ENCODE assay signal across 1 cellular context in genomic region chr12:120413901-120414695, GRCh38.
A peak's percentile ranks its signal among the peaks of the same experiment; 100 is the strongest.
TF ChIP-seq lines count a peak whose summit lies in the region.

No MANE protein-coding gene starts in this region.

TF ChIP-seq in GM23338, 12 proteins besides CTCF, POLR2A, EP300 and RAD21:
- TF ChIP-seq CREB1 (CRISPR knock-in tag; IDR thresholded peaks at IDR 0.05; ENCODE audit: low read depth) (peak; percentile 64), NANOG (IDR thresholded peaks at IDR 0.05; ENCODE audit: borderline replicate concordance) (0 out of 2 replicates have a peak, but pooled peaks have one; percentile 52), POLR2AphosphoS5 (IDR thresholded peaks at IDR 0.05; ENCODE audit: low read depth) (peak; percentile 46), ZNF114 (CRISPR knock-in tag; IDR thresholded peaks at IDR 0.05) (no peak), ZNF462 (CRISPR knock-in tag; IDR thresholded peaks at IDR 0.05) (no peak), EZH2phosphoT487 (IDR thresholded peaks at IDR 0.05; ENCODE audit: unreplicated experiment) (no peak)
